11 cellular contexts compared by ENCODE assay signal in the genomic region with DNA sequence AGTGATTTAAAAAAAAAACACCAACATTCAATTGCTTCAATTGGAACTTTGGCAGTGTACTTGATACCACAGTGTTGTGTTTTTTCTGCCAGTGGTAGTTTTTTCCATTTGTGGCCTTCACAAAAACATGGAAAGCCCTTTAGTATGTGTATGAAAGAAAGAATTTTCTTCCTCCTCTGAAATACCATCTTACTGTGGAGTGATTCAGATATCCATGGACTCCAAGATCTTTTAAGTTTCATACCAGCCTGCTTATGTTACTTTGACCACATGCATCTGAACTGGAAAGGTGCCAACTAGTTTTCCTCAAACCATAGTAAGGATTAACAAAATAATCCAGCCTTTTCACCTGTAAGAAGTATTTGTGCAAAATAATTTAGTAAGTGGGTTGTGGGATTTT. TPM values are rescaled to one million over a fixed set of nuclear protein-coding genes. Genes with fewer than 3 reads are reported as not detected.
DNase-seq lines count a peak whose midpoint lies in the region; ATAC-seq, FAIRE-seq and TF ChIP-seq lines count a peak whose summit lies in the region.
"Had no signal": no experiment of that assay in that cellular context is flagged by ENCODE, and none has a peak within 500 bp of the region (broad histone marks: within the 10 kb centered on the region; RNA-seq: fewer than 3 reads in every experiment).

No MANE protein-coding gene starts in this region.

- H3K4me3 ChIP-seq in esophagus muscularis mucosa (peak overlapping the region; percentile 78 to 95 (median 92)), skeletal muscle satellite cell (ENCODE audit: low read length) (no peak overlapping the region)

- no peak for TF ChIP-seq POLR2A in esophagus muscularis mucosa (IDR thresholded peaks at IDR 0.05; ENCODE audit: low read depth)

- ATAC-seq in HG03520 (IDR thresholded peaks at IDR 0.05; ENCODE audit: unreplicated experiment), result no peak
- ATAC-seq in GM21529 (IDR thresholded peaks at IDR 0.05; ENCODE audit: unreplicated experiment), result no peak
- ATAC-seq: left colon had no signal

- FAIRE-seq in RCC 7860 (lab: Jason Lieb, UNC), result peak; percentile 81

- TF ChIP-seq CTCF in esophagus muscularis mucosa (IDR thresholded peaks at IDR 0.05), result no peak

- H3K9ac ChIP-seq in skeletal muscle satellite cell (ENCODE audit: low read depth, low read length), result no peak overlapping the region

- H3K36me3 ChIP-seq in esophagus muscularis mucosa (no peaks in the 10 kb centered on the region), skeletal muscle satellite cell (ENCODE audit: insufficient read depth, low read length) (no peaks in the 10 kb centered on the region)

- peak overlapping the region in 3 of 4 donors; percentile 94 to 100 (median 99) for H3K27ac ChIP-seq in esophagus muscularis mucosa (replicated peaks in 1 of 4)

- DNase-seq in NCI-H524 (lab: John Stamatoyannopoulos, UW), result peak; percentile 9 to 16
- DNase-seq in NCI-H524 treated with DMSO at 0.1 percent for 48 hours (lab: John Stamatoyannopoulos, UW), result no peak
- peak; percentile 65 for DNase-seq in RCC 7860 (ENCODE audit: low spot score)
- no peak for DNase-seq in esophagus muscularis mucosa (ENCODE audit: extremely low spot score)
- DNase-seq in NCI-H748 treated with DMSO at 0.1 percent for 48 hours (lab: John Stamatoyannopoulos, UW), result no peak
- DNase-seq: activated CD8-positive, alpha-beta memory T cell treated with anti-CD3 and anti-CD28 coated beads, Interleukin-2, amount 50 U/mL, for 48 hours; left colon; NCI-H1436 had no signal

- H3K27me3 ChIP-seq in esophagus muscularis mucosa, result no peaks in the 10 kb centered on the region
- no peaks in the 10 kb centered on the region for H3K27me3 ChIP-seq in skeletal muscle satellite cell (ENCODE audit: control insufficient read depth, insufficient read depth, low read length)

- no peak for TF ChIP-seq EP300 in esophagus muscularis mucosa (IDR thresholded peaks at IDR 0.05)

- H3K9me3 ChIP-seq in esophagus muscularis mucosa (no peaks in the 10 kb centered on the region), skeletal muscle satellite cell (replicated peaks; ENCODE audit: low read length) (no peaks in the 10 kb centered on the region)

- H3K4me1 ChIP-seq in esophagus muscularis mucosa, result peaks cover 65 to 74% (median 70%) of the 10 kb centered on the region in 4 donors
- peaks cover 40% of the 10 kb centered on the region for H3K4me1 ChIP-seq in skeletal muscle satellite cell (ENCODE audit: control insufficient read depth, insufficient read depth, low read length)

- peak overlapping the region; percentile 91 for H3K4me2 ChIP-seq in skeletal muscle satellite cell (ENCODE audit: low read length)

- intact Hi-C loops in esophagus muscularis mucosa (cut with DNase I), result no loop called here

RNA-seq across cellular contexts. Expression of a gene that starts 3.4 kb away (rescaled TPM):
- total RNA-seq in esophagus muscularis mucosa, result 10 to 100 TPM; 57.0 to 63.5 (median 58.9) TPM
- 20.5 and 21.2 TPM in 2 replicates for total RNA-seq in skeletal muscle satellite cell (2012; rRNA removed)

Comparison
In these comparisons a context has a peak if more than half of its experiments do, and no peak if none do; other contexts are left out.
1. DNase-seq: peak in NCI-H524 (2 of 2) and RCC 7860 (single experiment); none in NCI-H524 treated with DMSO at 0.1 percent for 48 hours (single experiment), esophagus muscularis mucosa (single experiment) and NCI-H748 treated with DMSO at 0.1 percent for 48 hours (single experiment).